ENCODE assay signal across 1 cellular context in the genomic region with DNA sequence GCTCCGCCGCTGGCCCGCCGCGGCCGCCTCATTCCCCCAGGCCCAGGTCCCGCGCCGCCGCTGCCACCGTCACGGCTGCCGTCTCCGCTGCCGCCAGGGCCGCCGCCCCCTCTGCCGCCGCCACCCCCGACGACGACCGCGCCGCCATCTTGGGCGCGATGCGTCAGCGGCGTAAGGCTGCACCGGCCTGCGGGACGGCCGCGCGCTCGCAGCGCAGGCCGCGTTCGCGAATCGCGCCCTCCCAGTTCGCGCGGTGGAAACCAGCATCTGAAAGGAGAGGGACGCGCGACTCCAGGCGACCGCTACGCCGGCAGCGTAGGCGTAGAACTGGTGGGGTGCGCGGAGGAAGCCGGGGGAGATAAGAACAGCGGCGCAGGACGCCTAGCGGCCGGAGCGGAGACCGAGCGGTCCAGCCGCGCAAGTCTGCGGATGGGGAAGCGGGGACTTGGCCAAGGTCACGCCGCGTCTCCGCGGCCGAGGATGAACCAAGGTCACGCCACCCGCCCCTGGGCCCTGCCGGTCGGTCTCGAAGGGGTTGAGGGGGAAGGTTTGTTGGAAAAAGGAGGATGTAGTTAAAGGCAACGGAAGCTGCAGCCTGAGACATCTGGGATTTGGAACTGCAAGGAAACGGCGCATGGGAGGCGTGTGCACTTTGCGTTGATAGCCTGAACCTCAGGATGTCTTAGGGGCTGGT.
TF ChIP-seq lines count a peak whose summit lies in the region.

TSS of gene NUDT3 (minus strand) at position 173 of the 694 bp plus-strand sequence. CDS start 307 bp downstream, outside the sequence.

TF ChIP-seq in HepG2, 621 proteins besides CTCF, POLR2A, EP300 and RAD21 (continued from another document and continues in another):
- no peak for TF ChIP-seq MTERF4 (CRISPR knock-in tag; IDR thresholded peaks at IDR 0.05)
- TF ChIP-seq GATAD2A (CRISPR knock-in tag; IDR thresholded peaks at IDR 0.05) = peak; percentile 85
- peak; percentile 40; the same call in 1 of the 2 replicates for TF ChIP-seq NRL (CRISPR knock-in tag; IDR thresholded peaks at IDR 0.05; ENCODE audit: borderline replicate concordance)
- peak; percentile 84 for TF ChIP-seq GABPB1 (CRISPR knock-in tag; IDR thresholded peaks at IDR 0.05)
- peak; percentile 59; the same call in 1 of the 2 replicates for TF ChIP-seq DMTF1 (CRISPR knock-in tag; IDR thresholded peaks at IDR 0.05)
- TF ChIP-seq ZNF12 (CRISPR knock-in tag; IDR thresholded peaks at IDR 0.05) = no peak
- TF ChIP-seq TMF1 (CRISPR knock-in tag; IDR thresholded peaks at IDR 0.05; ENCODE audit: low read depth) = no peak; the same call in none of the 2 replicates
- TF ChIP-seq MBD4 (IDR thresholded peaks at IDR 0.05; ENCODE audit: borderline replicate concordance, low read length) = no peak
- peak; percentile 14; the same call in 1 of the 2 replicates for TF ChIP-seq FOXC1 (CRISPR knock-in tag; IDR thresholded peaks at IDR 0.05; ENCODE audit: borderline replicate concordance)
- TF ChIP-seq RFX3 (CRISPR knock-in tag; IDR thresholded peaks at IDR 0.05) = no peak
- 0 out of 2 replicates have a peak, but pooled peaks have one; percentile 5 for TF ChIP-seq ZNF446 (CRISPR knock-in tag; IDR thresholded peaks at IDR 0.05)
- TF ChIP-seq, protein P1, sequence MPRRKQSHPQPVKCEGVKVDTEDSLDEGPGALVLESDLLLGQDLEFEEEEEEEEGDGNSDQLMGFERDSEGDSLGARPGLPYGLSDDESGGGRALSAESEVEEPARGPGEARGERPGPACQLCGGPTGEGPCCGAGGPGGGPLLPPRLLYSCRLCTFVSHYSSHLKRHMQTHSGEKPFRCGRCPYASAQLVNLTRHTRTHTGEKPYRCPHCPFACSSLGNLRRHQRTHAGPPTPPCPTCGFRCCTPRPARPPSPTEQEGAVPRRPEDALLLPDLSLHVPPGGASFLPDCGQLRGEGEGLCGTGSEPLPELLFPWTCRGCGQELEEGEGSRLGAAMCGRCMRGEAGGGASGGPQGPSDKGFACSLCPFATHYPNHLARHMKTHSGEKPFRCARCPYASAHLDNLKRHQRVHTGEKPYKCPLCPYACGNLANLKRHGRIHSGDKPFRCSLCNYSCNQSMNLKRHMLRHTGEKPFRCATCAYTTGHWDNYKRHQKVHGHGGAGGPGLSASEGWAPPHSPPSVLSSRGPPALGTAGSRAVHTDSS (CRISPR knock-in tag; conservative IDR thresholded peaks at IDR 0.05) = no peak
- TF ChIP-seq CBX2 (IDR thresholded peaks at IDR 0.05; ENCODE audit: low read depth, low read length) = no peak
- no peak for TF ChIP-seq CBX2 (CRISPR knock-in tag; IDR thresholded peaks at IDR 0.05; ENCODE audit: low read depth)
- no peak; the same call in 1 of the 2 replicates for TF ChIP-seq ZSCAN5A (CRISPR knock-in tag; IDR thresholded peaks at IDR 0.05; ENCODE audit: borderline replicate concordance)
- peak; percentile 89 for TF ChIP-seq HDAC2 (CRISPR knock-in tag; IDR thresholded peaks at IDR 0.05)
- TF ChIP-seq ZNF644 (CRISPR knock-in tag; IDR thresholded peaks at IDR 0.05; ENCODE audit: low read depth) = peak; percentile 18; the same call in 1 of the 2 replicates
- peak; percentile 78; the same call in 1 of the 2 replicates for TF ChIP-seq ZNF292 (CRISPR knock-in tag; IDR thresholded peaks at IDR 0.05; ENCODE audit: borderline replicate concordance, low read depth)
- TF ChIP-seq, protein P2, sequence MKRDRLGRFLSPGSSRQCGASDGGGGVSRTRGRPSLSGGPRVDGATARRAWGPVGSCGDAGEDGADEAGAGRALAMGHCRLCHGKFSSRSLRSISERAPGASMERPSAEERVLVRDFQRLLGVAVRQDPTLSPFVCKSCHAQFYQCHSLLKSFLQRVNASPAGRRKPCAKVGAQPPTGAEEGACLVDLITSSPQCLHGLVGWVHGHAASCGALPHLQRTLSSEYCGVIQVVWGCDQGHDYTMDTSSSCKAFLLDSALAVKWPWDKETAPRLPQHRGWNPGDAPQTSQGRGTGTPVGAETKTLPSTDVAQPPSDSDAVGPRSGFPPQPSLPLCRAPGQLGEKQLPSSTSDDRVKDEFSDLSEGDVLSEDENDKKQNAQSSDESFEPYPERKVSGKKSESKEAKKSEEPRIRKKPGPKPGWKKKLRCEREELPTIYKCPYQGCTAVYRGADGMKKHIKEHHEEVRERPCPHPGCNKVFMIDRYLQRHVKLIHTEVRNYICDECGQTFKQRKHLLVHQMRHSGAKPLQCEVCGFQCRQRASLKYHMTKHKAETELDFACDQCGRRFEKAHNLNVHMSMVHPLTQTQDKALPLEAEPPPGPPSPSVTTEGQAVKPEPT (CRISPR knock-in tag; IDR thresholded peaks at IDR 0.05; ENCODE audit: low read depth) = no peak; the same call in 1 of the 2 replicates
- no peak for TF ChIP-seq ISX (CRISPR knock-in tag; conservative IDR thresholded peaks at IDR 0.05)
- TF ChIP-seq KDM2A (CRISPR knock-in tag; IDR thresholded peaks at IDR 0.05; ENCODE audit: borderline replicate concordance, low read depth) = peak; percentile 96
- peak; percentile 46 for TF ChIP-seq JARID2 (CRISPR knock-in tag; IDR thresholded peaks at IDR 0.05; ENCODE audit: insufficient replicate concordance)
- TF ChIP-seq ZNF616 (CRISPR knock-in tag; IDR thresholded peaks at IDR 0.05; ENCODE audit: low read depth) = peak; percentile 64; the same call in 1 of the 2 replicates
- no peak for TF ChIP-seq SRSF4 (IDR thresholded peaks at IDR 0.05; ENCODE audit: low read depth, low read length, poor library complexity, severe bottlenecking)
- peak; percentile 76; the same call in 1 of the 2 replicates for TF ChIP-seq ZNF564 (CRISPR knock-in tag; IDR thresholded peaks at IDR 0.05)
- no peak for TF ChIP-seq KAT2B (IDR thresholded peaks at IDR 0.05; ENCODE audit: borderline replicate concordance, low read depth, low read length)
- peak; percentile 79; the same call in 1 of the 2 replicates for TF ChIP-seq ZNF614 (CRISPR knock-in tag; IDR thresholded peaks at IDR 0.05; ENCODE audit: borderline replicate concordance)
- no peak for TF ChIP-seq ZNF501 (CRISPR knock-in tag; IDR thresholded peaks at IDR 0.05)
- no peak for TF ChIP-seq HNRNPK (IDR thresholded peaks at IDR 0.05; ENCODE audit: low read depth, low read length, poor library complexity, severe bottlenecking)
- TF ChIP-seq ESRRA (CRISPR knock-in tag; IDR thresholded peaks at IDR 0.05; ENCODE audit: low read depth) = peak; percentile 98
- peak; percentile 54; the same call in 1 of the 2 replicates for TF ChIP-seq IRF1 (CRISPR knock-in tag; IDR thresholded peaks at IDR 0.05; ENCODE audit: low read depth)
- TF ChIP-seq NPAS2 (CRISPR knock-in tag; IDR thresholded peaks at IDR 0.05; ENCODE audit: borderline replicate concordance) = no peak
- no peak for TF ChIP-seq ZNF232 (CRISPR knock-in tag; IDR thresholded peaks at IDR 0.05; ENCODE audit: borderline replicate concordance)
- TF ChIP-seq, protein P3, sequence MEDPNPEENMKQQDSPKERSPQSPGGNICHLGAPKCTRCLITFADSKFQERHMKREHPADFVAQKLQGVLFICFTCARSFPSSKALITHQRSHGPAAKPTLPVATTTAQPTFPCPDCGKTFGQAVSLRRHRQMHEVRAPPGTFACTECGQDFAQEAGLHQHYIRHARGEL (CRISPR knock-in tag; IDR thresholded peaks at IDR 0.05) = no peak
- TF ChIP-seq GFI1 (CRISPR knock-in tag; IDR thresholded peaks at IDR 0.05; ENCODE audit: borderline replicate concordance) = peak; percentile 81; the same call in 1 of the 2 replicates
- TF ChIP-seq ZNF512 (CRISPR knock-in tag; IDR thresholded peaks at IDR 0.05) = no peak
- peak; percentile 88 for TF ChIP-seq SALL2 (CRISPR knock-in tag; IDR thresholded peaks at IDR 0.05)
- peak; percentile 71 for TF ChIP-seq YEATS4 (CRISPR knock-in tag; IDR thresholded peaks at IDR 0.05; ENCODE audit: borderline replicate concordance)
- peak; percentile 48; the same call in 1 of the 2 replicates for TF ChIP-seq RNF2 (conservative IDR thresholded peaks at IDR 0.05; ENCODE audit: low read depth)
- TF ChIP-seq JDP2 (CRISPR knock-in tag; IDR thresholded peaks at IDR 0.05; ENCODE audit: borderline replicate concordance) = no peak
- TF ChIP-seq XRCC5 (optimal IDR thresholded peaks at IDR 0.05; ENCODE audit: low read length) = peak; percentile 98
- peak; percentile 70; the same call in 1 of the 2 replicates for TF ChIP-seq SP4 (CRISPR knock-in tag; IDR thresholded peaks at IDR 0.05)
- no peak for TF ChIP-seq SP140L (CRISPR knock-in tag; IDR thresholded peaks at IDR 0.05; ENCODE audit: borderline replicate concordance)
- TF ChIP-seq, protein P4, sequence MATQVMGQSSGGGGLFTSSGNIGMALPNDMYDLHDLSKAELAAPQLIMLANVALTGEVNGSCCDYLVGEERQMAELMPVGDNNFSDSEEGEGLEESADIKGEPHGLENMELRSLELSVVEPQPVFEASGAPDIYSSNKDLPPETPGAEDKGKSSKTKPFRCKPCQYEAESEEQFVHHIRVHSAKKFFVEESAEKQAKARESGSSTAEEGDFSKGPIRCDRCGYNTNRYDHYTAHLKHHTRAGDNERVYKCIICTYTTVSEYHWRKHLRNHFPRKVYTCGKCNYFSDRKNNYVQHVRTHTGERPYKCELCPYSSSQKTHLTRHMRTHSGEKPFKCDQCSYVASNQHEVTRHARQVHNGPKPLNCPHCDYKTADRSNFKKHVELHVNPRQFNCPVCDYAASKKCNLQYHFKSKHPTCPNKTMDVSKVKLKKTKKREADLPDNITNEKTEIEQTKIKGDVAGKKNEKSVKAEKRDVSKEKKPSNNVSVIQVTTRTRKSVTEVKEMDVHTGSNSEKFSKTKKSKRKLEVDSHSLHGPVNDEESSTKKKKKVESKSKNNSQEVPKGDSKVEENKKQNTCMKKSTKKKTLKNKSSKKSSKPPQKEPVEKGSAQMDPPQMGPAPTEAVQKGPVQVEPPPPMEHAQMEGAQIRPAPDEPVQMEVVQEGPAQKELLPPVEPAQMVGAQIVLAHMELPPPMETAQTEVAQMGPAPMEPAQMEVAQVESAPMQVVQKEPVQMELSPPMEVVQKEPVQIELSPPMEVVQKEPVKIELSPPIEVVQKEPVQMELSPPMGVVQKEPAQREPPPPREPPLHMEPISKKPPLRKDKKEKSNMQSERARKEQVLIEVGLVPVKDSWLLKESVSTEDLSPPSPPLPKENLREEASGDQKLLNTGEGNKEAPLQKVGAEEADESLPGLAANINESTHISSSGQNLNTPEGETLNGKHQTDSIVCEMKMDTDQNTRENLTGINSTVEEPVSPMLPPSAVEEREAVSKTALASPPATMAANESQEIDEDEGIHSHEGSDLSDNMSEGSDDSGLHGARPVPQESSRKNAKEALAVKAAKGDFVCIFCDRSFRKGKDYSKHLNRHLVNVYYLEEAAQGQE (IDR thresholded peaks at IDR 0.05; ENCODE audit: borderline replicate concordance in 1 of 2, low read depth in 1 of 2, low read length in 2 of 2) = no peak
- no peak for TF ChIP-seq FOXA1 (IDR thresholded peaks at IDR 0.05)
- no peak for TF ChIP-seq FOXA1 (CRISPR knock-in tag; IDR thresholded peaks at IDR 0.05)
- TF ChIP-seq KAT8 (CRISPR knock-in tag; IDR thresholded peaks at IDR 0.05) = peak; percentile 89
